In the genomic region with DNA sequence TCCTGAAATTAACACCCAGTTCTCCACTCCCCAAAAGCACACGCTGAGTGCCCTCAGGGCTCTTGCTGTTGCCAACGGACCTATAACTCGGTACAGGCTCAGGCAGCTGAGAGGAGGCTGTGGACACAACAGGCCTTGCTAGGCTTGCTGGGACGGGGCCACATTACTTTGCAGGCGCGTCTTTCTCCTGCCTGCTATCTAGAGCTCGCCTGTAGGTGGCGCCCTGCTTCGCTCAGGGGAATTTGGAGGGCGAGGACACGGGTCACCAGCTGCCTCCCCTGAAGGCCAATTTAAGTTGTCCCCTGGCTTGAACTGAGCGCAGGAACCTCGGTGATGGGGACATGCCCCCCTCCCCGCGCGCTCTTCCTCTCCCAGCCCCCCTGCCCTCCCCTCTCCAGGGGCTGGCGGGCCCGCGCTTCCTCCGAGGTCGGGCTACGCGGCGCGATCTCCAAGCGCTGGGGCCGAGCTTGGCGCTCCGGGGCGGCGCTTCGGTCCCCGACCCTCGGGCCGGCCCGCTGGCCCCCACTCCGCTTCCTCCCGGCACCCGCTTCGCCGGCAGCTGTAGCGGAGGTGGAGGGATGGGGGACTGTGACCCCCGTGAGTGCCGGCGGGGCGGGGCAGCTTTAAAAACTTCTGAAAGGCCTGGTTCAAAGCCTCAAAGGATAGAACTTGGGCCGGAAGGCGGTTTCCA, we compare ENCODE assay signal across 1 cellular context.
TF ChIP-seq lines count a peak whose summit lies in the region.

No MANE protein-coding gene starts in this region.

TF ChIP-seq in HepG2, 621 proteins besides CTCF, POLR2A, EP300 and RAD21 (continued from another document):
- TF ChIP-seq, protein P1, sequence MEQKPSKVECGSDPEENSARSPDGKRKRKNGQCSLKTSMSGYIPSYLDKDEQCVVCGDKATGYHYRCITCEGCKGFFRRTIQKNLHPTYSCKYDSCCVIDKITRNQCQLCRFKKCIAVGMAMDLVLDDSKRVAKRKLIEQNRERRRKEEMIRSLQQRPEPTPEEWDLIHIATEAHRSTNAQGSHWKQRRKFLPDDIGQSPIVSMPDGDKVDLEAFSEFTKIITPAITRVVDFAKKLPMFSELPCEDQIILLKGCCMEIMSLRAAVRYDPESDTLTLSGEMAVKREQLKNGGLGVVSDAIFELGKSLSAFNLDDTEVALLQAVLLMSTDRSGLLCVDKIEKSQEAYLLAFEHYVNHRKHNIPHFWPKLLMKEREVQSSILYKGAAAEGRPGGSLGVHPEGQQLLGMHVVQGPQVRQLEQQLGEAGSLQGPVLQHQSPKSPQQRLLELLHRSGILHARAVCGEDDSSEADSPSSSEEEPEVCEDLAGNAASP (CRISPR knock-in tag; IDR thresholded peaks at IDR 0.05; ENCODE audit: borderline replicate concordance): peak; percentile 62; the same call in 1 of the 2 replicates
- TF ChIP-seq ZNF333 (CRISPR knock-in tag; IDR thresholded peaks at IDR 0.05; ENCODE audit: borderline replicate concordance): peak; percentile 49; the same call in 1 of the 2 replicates
- peak; percentile 65 for TF ChIP-seq PHF8 (CRISPR knock-in tag; IDR thresholded peaks at IDR 0.05)
- TF ChIP-seq SOX5 (CRISPR knock-in tag; IDR thresholded peaks at IDR 0.05; ENCODE audit: borderline replicate concordance): peak; percentile 39; the same call in 1 of the 2 replicates
- TF ChIP-seq ZNF619 (CRISPR knock-in tag; IDR thresholded peaks at IDR 0.05): 0 out of 2 replicates have a peak, but pooled peaks have one; percentile 34
- no peak for TF ChIP-seq FOXK2 (IDR thresholded peaks at IDR 0.05)
- TF ChIP-seq, protein P2, sequence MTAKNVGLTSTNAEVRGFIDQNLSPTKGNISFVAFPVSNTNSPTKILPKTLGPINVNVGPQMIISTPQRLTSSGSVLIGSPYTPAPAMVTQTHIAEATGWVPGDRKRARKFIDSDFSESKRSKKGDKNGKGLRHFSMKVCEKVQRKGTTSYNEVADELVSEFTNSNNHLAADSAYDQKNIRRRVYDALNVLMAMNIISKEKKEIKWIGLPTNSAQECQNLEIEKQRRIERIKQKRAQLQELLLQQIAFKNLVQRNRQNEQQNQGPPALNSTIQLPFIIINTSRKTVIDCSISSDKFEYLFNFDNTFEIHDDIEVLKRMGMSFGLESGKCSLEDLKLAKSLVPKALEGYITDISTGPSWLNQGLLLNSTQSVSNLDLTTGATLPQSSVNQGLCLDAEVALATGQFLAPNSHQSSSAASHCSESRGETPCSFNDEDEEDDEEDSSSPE (CRISPR knock-in tag; IDR thresholded peaks at IDR 0.05): 0 out of 2 replicates have a peak, but pooled peaks have one; percentile 54
- 0 out of 2 replicates have a peak, but pooled peaks have one; percentile 28 for TF ChIP-seq ZSCAN21 (CRISPR knock-in tag; IDR thresholded peaks at IDR 0.05; ENCODE audit: borderline replicate concordance)
- TF ChIP-seq, protein P3, sequence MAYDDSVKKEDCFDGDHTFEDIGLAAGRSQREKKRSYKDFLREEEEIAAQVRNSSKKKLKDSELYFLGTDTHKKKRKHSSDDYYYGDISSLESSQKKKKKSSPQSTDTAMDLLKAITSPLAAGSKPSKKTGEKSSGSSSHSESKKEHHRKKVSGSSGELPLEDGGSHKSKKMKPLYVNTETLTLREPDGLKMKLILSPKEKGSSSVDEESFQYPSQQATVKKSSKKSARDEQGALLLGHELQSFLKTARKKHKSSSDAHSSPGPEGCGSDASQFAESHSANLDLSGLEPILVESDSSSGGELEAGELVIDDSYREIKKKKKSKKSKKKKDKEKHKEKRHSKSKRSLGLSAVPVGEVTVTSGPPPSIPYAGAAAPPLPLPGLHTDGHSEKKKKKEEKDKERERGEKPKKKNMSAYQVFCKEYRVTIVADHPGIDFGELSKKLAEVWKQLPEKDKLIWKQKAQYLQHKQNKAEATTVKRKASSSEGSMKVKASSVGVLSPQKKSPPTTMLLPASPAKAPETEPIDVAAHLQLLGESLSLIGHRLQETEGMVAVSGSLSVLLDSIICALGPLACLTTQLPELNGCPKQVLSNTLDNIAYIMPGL (CRISPR knock-in tag; IDR thresholded peaks at IDR 0.05; ENCODE audit: borderline replicate concordance in 1 of 2, low read depth in 1 of 2): peak; percentile 94 to 98
- 0 out of 2 replicates have a peak, but pooled peaks have one; percentile 70 for TF ChIP-seq ZNF891 (CRISPR knock-in tag; IDR thresholded peaks at IDR 0.05)
- no peak for TF ChIP-seq TOPORS (CRISPR knock-in tag; IDR thresholded peaks at IDR 0.05)
- TF ChIP-seq, protein P4, sequence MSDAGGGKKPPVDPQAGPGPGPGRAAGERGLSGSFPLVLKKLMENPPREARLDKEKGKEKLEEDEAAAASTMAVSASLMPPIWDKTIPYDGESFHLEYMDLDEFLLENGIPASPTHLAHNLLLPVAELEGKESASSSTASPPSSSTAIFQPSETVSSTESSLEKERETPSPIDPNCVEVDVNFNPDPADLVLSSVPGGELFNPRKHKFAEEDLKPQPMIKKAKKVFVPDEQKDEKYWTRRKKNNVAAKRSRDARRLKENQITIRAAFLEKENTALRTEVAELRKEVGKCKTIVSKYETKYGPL (CRISPR knock-in tag; IDR thresholded peaks at IDR 0.05): no peak
- TF ChIP-seq ELF3 (CRISPR knock-in tag; IDR thresholded peaks at IDR 0.05): 0 out of 2 replicates have a peak, but pooled peaks have one; percentile 24
TF ChIP-seq in HepG2: peak in this region for 151.
